Comparison of ENCODE assay signal across 9 cellular contexts in the genomic region with DNA sequence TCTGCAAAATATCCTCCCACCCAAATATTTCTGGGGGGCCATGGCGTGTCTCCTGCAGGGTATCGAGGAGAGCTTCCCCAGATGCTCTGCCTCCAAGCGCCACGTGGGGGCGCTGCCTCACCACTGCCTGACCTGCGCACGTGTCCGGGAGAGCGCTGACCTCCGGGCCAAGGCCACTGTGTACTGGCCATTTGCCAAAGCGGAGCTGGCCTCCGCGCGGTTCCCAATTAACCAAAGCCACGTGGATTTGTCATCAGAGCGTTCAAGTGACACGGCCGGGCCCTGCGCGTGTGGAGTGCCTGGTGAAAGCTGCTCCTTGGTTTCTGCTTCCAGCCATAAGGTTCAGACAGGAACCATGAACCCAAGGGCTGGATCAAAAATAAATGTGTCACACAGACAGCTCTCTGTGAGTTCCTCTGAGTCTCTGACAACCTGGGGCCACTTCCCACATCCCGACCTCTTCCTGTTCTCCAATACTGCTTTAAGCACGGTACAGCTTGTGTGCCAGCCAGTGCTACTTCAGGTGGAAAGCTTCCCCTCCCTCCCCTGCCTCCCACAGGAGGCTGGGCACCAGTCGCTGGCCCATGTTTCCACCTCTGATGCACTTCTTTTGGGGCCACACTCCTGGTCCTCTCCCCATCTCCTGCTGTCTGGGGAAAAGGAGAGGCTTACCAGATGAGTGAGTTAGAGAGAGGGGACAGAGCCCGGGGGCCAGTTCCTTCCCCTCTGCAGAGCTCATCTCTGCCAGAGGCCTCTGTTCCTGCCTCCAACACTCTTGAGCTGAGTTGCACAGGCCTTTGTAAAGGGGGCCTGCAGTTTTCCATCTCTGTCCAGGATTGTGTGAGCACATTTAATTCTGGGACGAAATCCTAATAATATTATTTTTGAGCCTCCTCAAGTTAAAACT. TPM values are rescaled to one million over a fixed set of nuclear protein-coding genes. Genes with fewer than 3 reads are reported as not detected.
A peak's percentile ranks its signal among the peaks of the same experiment; 100 is the strongest.
DNase-seq lines count a peak whose midpoint lies in the region; ATAC-seq and TF ChIP-seq lines count a peak whose summit lies in the region.
"Had no signal": no experiment of that assay in that cellular context is flagged by ENCODE, and none has a peak within 500 bp of the region (broad histone marks: within the 10 kb centered on the region; RNA-seq: fewer than 3 reads in every experiment).

No MANE protein-coding gene starts in this region.

- no peaks in the 10 kb centered on the region for H3K9me3 ChIP-seq in neutrophil
- no peaks in the 10 kb centered on the region for H3K9me3 ChIP-seq in effector memory CD4-positive, alpha-beta T cell (ENCODE audit: control insufficient read depth, low read length)

- DNase-seq in COLO829 (ENCODE audit: low spot score) (peak; percentile 66), fibroblast of the aortic adventitia (ENCODE audit: low read depth) (peak; percentile 1), DMS79 (lab: John Stamatoyannopoulos, UW) (no peak)
- DNase-seq in effector memory CD4-positive, alpha-beta T cell: no peak

- peaks cover 3% of the 10 kb centered on the region for H3K27me3 ChIP-seq in neutrophil
- H3K27me3 ChIP-seq in effector memory CD4-positive, alpha-beta T cell (replicated peaks; ENCODE audit: control insufficient read depth, insufficient read depth, low read length, poor library complexity, severe bottlenecking): no peaks in the 10 kb centered on the region

- TF ChIP-seq CTCF in fibroblast of the aortic adventitia (IDR thresholded peaks at IDR 0.05; ENCODE audit: insufficient read depth, low read length) (peak; percentile 72), neutrophil (IDR thresholded peaks at IDR 0.05) (peak; percentile 17)

- H3K4me3 ChIP-seq in fibroblast of the aortic adventitia (ENCODE audit: low read depth, low read length) (no peak overlapping the region), neutrophil (ENCODE audit: low read depth in 1 of 2, low read length in 1 of 2) (no peak overlapping the region)
- no peak overlapping the region for H3K4me3 ChIP-seq in effector memory CD4-positive, alpha-beta T cell (ENCODE audit: insufficient read depth, low read depth, low read length, poor library complexity, severe bottlenecking)

- no peak overlapping the region for H3K27ac ChIP-seq in neutrophil
- H3K27ac ChIP-seq in effector memory CD4-positive, alpha-beta T cell (ENCODE audit: insufficient read depth, low read length, poor library complexity, severe bottlenecking): no peak overlapping the region

- H3K36me3 ChIP-seq in neutrophil: no peaks in the 10 kb centered on the region
- no peaks in the 10 kb centered on the region for H3K36me3 ChIP-seq in effector memory CD4-positive, alpha-beta T cell (ENCODE audit: control insufficient read depth, insufficient read depth, low read length)

- H3K4me1 ChIP-seq in neutrophil (ENCODE audit: control insufficient read depth in 1 of 2, insufficient read depth in 1 of 2, low read depth in 1 of 2, low read length in 1 of 2): no peaks in the 10 kb centered on the region
- H3K4me1 ChIP-seq in effector memory CD4-positive, alpha-beta T cell (ENCODE audit: control insufficient read depth, insufficient read depth, low read length, poor library complexity, severe bottlenecking): no peaks in the 10 kb centered on the region

- ATAC-seq in GM18868 (IDR thresholded peaks at IDR 0.05; ENCODE audit: unreplicated experiment) (peak; percentile 71), HG03565 (IDR thresholded peaks at IDR 0.05; ENCODE audit: unreplicated experiment) (peak; percentile 74), SK-N-SH treated with all-trans-retinoic acid at 6 μM for 48 hours (peak; percentile 96)

TF ChIP-seq in SK-N-SH treated with all-trans-retinoic acid at 6 μM for 48 hours, 23 proteins besides CTCF, POLR2A, EP300 and RAD21:
- TF ChIP-seq, protein P1, sequence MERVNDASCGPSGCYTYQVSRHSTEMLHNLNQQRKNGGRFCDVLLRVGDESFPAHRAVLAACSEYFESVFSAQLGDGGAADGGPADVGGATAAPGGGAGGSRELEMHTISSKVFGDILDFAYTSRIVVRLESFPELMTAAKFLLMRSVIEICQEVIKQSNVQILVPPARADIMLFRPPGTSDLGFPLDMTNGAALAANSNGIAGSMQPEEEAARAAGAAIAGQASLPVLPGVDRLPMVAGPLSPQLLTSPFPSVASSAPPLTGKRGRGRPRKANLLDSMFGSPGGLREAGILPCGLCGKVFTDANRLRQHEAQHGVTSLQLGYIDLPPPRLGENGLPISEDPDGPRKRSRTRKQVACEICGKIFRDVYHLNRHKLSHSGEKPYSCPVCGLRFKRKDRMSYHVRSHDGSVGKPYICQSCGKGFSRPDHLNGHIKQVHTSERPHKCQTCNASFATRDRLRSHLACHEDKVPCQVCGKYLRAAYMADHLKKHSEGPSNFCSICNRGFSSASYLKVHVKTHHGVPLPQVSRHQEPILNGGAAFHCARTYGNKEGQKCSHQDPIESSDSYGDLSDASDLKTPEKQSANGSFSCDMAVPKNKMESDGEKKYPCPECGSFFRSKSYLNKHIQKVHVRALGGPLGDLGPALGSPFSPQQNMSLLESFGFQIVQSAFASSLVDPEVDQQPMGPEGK (CRISPR knock-in tag; IDR thresholded peaks at IDR 0.05; ENCODE audit: borderline replicate concordance): no peak
- TF ChIP-seq, protein P2, sequence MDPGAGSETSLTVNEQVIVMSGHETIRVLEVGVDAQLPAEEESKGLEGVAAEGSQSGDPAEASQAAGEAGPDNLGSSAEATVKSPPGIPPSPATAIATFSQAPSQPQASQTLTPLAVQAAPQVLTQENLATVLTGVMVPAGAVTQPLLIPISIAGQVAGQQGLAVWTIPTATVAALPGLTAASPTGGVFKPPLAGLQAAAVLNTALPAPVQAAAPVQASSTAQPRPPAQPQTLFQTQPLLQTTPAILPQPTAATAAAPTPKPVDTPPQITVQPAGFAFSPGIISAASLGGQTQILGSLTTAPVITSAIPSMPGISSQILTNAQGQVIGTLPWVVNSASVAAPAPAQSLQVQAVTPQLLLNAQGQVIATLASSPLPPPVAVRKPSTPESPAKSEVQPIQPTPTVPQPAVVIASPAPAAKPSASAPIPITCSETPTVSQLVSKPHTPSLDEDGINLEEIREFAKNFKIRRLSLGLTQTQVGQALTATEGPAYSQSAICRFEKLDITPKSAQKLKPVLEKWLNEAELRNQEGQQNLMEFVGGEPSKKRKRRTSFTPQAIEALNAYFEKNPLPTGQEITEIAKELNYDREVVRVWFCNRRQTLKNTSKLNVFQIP (CRISPR knock-in tag; IDR thresholded peaks at IDR 0.05; ENCODE audit: borderline replicate concordance, low read depth): 0 out of 2 replicates have a peak, but pooled peaks have one; percentile 56
- no peak for TF ChIP-seq TCF4 (CRISPR knock-in tag; IDR thresholded peaks at IDR 0.05; ENCODE audit: borderline replicate concordance)

RNA-seq across cellular contexts. Expression of a gene that starts 26.1 kb away (rescaled TPM):
- total RNA-seq in fibroblast of the aortic adventitia (ENCODE audit: low replicate concordance): not detected in 2 replicates
- total RNA-seq: activated CD8-positive, alpha-beta memory T cell treated with anti-CD3 and anti-CD28 coated beads for 36 hours had no signal

Comparison
In these comparisons a context has a peak if more than half of its experiments do, and no peak if none do; other contexts are left out.
1. DNase-seq: peak in COLO829 (single experiment) and fibroblast of the aortic adventitia (single experiment); none in effector memory CD4-positive, alpha-beta T cell (0 of 3) and DMS79 (single experiment).
2. Peak in every context shown above with its lines, with median percentiles within 50 percentile points of each other: ATAC-seq.